ENCODE assay signal across 1 cellular context in genomic region chr20:63230800-63231268, GRCh38.
TF ChIP-seq lines count a peak whose summit lies in the region.

No MANE protein-coding gene starts in this region.

TF ChIP-seq in IMR-90, 13 proteins besides CTCF, POLR2A, EP300 and RAD21:
- TF ChIP-seq CEBPB (IDR thresholded peaks at IDR 0.05; ENCODE audit: low read depth, low read length) = no peak
- no peak for TF ChIP-seq RFX5 (IDR thresholded peaks at IDR 0.05; ENCODE audit: low read depth, low read length)
- no peak for TF ChIP-seq FOS (IDR thresholded peaks at IDR 0.05; ENCODE audit: low read depth, low read length)
- no peak for TF ChIP-seq NFE2L2 (IDR thresholded peaks at IDR 0.05; ENCODE audit: low read depth, low read length)
- no peak for TF ChIP-seq MAZ (IDR thresholded peaks at IDR 0.05; ENCODE audit: borderline replicate concordance, low read depth, low read length)
- TF ChIP-seq MAFK (IDR thresholded peaks at IDR 0.05; ENCODE audit: low read depth, low read length) = no peak
- TF ChIP-seq MXI1 (IDR thresholded peaks at IDR 0.05; ENCODE audit: borderline replicate concordance, low read depth, low read length) = no peak
- no peak for TF ChIP-seq USF2 (IDR thresholded peaks at IDR 0.05; ENCODE audit: low read depth, low read length)
- no peak for TF ChIP-seq BHLHE40 (IDR thresholded peaks at IDR 0.05; ENCODE audit: low read depth, low read length)
- no peak for TF ChIP-seq ELK1 (IDR thresholded peaks at IDR 0.05; ENCODE audit: borderline replicate concordance, low read depth, low read length)
- TF ChIP-seq RCOR1 (IDR thresholded peaks at IDR 0.05; ENCODE audit: insufficient replicate concordance, low read length) = no peak
- no peak for TF ChIP-seq CHD1 (IDR thresholded peaks at IDR 0.05; ENCODE audit: low read depth, low read length)
- no peak for TF ChIP-seq SMC3 (IDR thresholded peaks at IDR 0.05; ENCODE audit: low read depth, low read length)
